In the genomic region with DNA sequence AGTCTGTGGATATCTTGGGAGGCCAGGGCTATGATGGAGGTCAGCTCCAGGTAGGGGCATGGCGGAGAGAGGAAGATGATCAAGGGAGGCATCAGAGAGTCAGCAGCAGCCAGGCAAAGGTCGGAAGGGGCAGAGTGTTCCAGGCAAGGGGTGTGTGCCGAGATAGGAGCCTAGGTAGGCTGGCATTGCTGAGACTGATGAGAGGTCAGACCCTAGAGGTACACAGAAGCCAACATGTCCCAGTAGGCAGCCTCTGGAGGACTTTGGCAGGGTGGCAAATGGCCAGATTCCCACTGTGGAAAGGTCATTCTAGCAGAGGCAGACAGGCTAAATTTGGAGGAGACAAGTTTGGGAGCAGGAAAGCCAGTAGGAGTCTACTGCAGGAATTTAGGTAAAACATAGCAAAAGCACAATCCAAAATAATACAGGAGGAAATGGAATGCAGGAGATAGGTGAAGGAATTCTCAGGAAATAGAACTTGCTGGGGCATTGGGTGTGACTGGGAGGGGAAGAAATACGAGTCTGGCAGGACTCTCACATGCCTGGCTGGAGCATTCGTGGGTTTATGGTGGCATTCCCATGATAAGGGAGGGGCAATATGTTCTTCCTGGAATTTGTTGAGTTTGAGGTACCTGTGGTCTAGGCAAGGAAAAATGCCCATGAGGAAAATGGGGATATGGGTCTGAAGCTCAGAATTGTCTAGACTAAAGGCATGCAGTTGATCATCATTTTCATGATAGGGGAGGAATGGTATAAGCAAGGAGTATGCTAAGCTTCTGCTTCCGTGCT, we compare ENCODE assay signal across 17 cellular contexts. TPM values are rescaled to one million over a fixed set of nuclear protein-coding genes. Genes with fewer than 3 reads are reported as not detected.
DNase-seq lines count a peak whose midpoint lies in the region; ATAC-seq, FAIRE-seq and TF ChIP-seq lines count a peak whose summit lies in the region.
"Had no signal": no experiment of that assay in that cellular context is flagged by ENCODE, and none has a peak within 500 bp of the region (broad histone marks: within the 10 kb centered on the region; RNA-seq: fewer than 3 reads in every experiment).

No MANE protein-coding gene starts in this region.

- no peaks in the 10 kb centered on the region for H3K9me3 ChIP-seq in colonic mucosa
- no peaks in the 10 kb centered on the region for H3K9me3 ChIP-seq in left ventricle myocardium inferior (replicated peaks)
- no peaks in the 10 kb centered on the region for H3K9me3 ChIP-seq in mucosa of descending colon
- H3K9me3 ChIP-seq in small intestine (ENCODE audit: control insufficient read depth, low read depth): no peaks in the 10 kb centered on the region
- H3K9me3 ChIP-seq: Caco-2, MG63 had no signal

- no peak for FAIRE-seq in small intestine (lab: Jason Lieb, UNC)
- FAIRE-seq: GM19239 had no signal

- H3K27me3 ChIP-seq in colonic mucosa: no peaks in the 10 kb centered on the region
- peaks cover 5% of the 10 kb centered on the region for H3K27me3 ChIP-seq in left ventricle myocardium inferior (ENCODE audit: low read depth)
- no peaks in the 10 kb centered on the region for H3K27me3 ChIP-seq in small intestine (ENCODE audit: control insufficient read depth in 2 of 2, insufficient read depth in 2 of 2, low read length in 2 of 2)
- H3K27me3 ChIP-seq: MG63 had no signal

- DNase-seq in colonic mucosa (peak; percentile 84), left ventricle myocardium inferior (peak; percentile 66), mucosa of descending colon (peak in 2 of 3 donors; percentile 68 to 77), small intestine (peak; percentile 97), NOMO-1 treated with DMSO at 0.1 percent for 48 hours (lab: John Stamatoyannopoulos, UW; ENCODE audit: unreplicated experiment) (no peak), HuH-7 (ENCODE audit: low spot score) (no peak)
- DNase-seq: AML-193, MG63, NCI-H1105, NCI-H187, NCI-H446, NCI-H748 treated with DMSO at 0.1 percent for 48 hours had no signal

- ATAC-seq in mucosa of descending colon (peak; percentile 82), HG03571 (IDR thresholded peaks at IDR 0.05; ENCODE audit: unreplicated experiment) (no peak)
- ATAC-seq: GM23338 had no signal

- TF ChIP-seq CTCF in colonic mucosa (IDR thresholded peaks at IDR 0.05): no peak
- TF ChIP-seq CTCF in left ventricle myocardium inferior (IDR thresholded peaks at IDR 0.05; ENCODE audit: borderline replicate concordance): no peak
- no peak for TF ChIP-seq CTCF in mucosa of descending colon (IDR thresholded peaks at IDR 0.05)

- no peak overlapping the region for H3K4me3 ChIP-seq in colonic mucosa
- H3K4me3 ChIP-seq in left ventricle myocardium inferior: no peak overlapping the region
- no peak overlapping the region for H3K4me3 ChIP-seq in mucosa of descending colon
- H3K4me3 ChIP-seq in small intestine (ENCODE audit: low read depth in 1 of 2, low read length in 2 of 2): no peak overlapping the region
- H3K4me3 ChIP-seq: GM23338, MG63 had no signal

- WGBS in small intestine, 3 donors: 17 to 51% (median 23%) methylated on average over 6 of the region's 6 CpGs

- intact Hi-C loops in colonic mucosa (cut with DNase I) (no loop called here), left ventricle myocardium inferior (cut with micrococcal nuclease) (no loop called here), mucosa of descending colon (cut with DNase I, micrococcal nuclease) (no loop called here)

- H3K36me3 ChIP-seq in colonic mucosa (no peaks in the 10 kb centered on the region), left ventricle myocardium inferior (no peaks in the 10 kb centered on the region), mucosa of descending colon (ENCODE audit: low read depth) (no peaks in the 10 kb centered on the region), small intestine (ENCODE audit: control insufficient read depth in 2 of 2, insufficient read depth in 2 of 2, low read length in 2 of 2) (no peaks in the 10 kb centered on the region)
- H3K36me3 ChIP-seq: MG63 had no signal

- H3K27ac ChIP-seq in colonic mucosa (peak overlapping the region; percentile 79), left ventricle myocardium inferior (replicated peaks) (peak overlapping the region; percentile 71), small intestine (ENCODE audit: low read depth in 1 of 2, low read length in 1 of 2) (peak overlapping the region; percentile 80 to 83)
- H3K27ac ChIP-seq: KMS-11 had no signal

- peaks cover 3% of the 10 kb centered on the region for H3K4me1 ChIP-seq in colonic mucosa
- H3K4me1 ChIP-seq in left ventricle myocardium inferior: peaks cover 43% of the 10 kb centered on the region
- peaks cover 20% of the 10 kb centered on the region for H3K4me1 ChIP-seq in mucosa of descending colon (ENCODE audit: low read depth)
- peaks cover 0 to 8% of the 10 kb centered on the region in 2 donors for H3K4me1 ChIP-seq in small intestine (ENCODE audit: control insufficient read depth in 2 of 2, insufficient read depth in 1 of 2, low read depth in 1 of 2, low read length in 1 of 2)

- H3K9ac ChIP-seq in colonic mucosa (ENCODE audit: low read depth in 2 of 2, low read length in 2 of 2): peak overlapping the region in 1 of 2 donors; percentile 22
- H3K9ac ChIP-seq: KMS-11 had no signal

RNA-seq across cellular contexts. Expression of a gene that starts 25.7 kb away (rescaled TPM):
- total RNA-seq in colonic mucosa (100 to 1,000 TPM; 130 to 170 TPM), left ventricle myocardium inferior (18.5 TPM), mucosa of descending colon (100 to 1,000 TPM; 178 to 282 (median 245) TPM)
- 100 to 1,000 TPM; 143 to 230 (median 227) TPM for polyA plus RNA-seq in small intestine
- total RNA-seq: GM23338 had no signal

RNA-seq across cellular contexts. Expression of a gene that starts 26.1 kb away (rescaled TPM):
- total RNA-seq in colonic mucosa (100 to 1,000 TPM; 308 to 353 TPM), left ventricle myocardium inferior (0.36 TPM), mucosa of descending colon (100 to 1,000 TPM; 249 to 756 (median 606) TPM)
- polyA plus RNA-seq in small intestine: 100 to 1,000 TPM in 2 of 3 donors, 10 to 100 TPM in 1; 72.7 to 190 (median 156) TPM
- total RNA-seq: GM23338 had no signal
- polyA plus RNA-seq: GM23338 had no signal

RNA-seq across cellular contexts. Expression of a gene that starts 26.1 kb away (rescaled TPM):
- total RNA-seq in colonic mucosa (100 to 1,000 TPM; 154 to 256 TPM), left ventricle myocardium inferior (34.0 TPM), mucosa of descending colon (100 to 1,000 TPM; 210 to 401 (median 338) TPM)
- 100 to 1,000 TPM; 152 to 218 (median 206) TPM for polyA plus RNA-seq in small intestine

Comparison
In these comparisons a context has a peak if more than half of its experiments do, and no peak if none do; other contexts are left out.
1. DNase-seq: peak in colonic mucosa (single experiment), left ventricle myocardium inferior (single experiment), mucosa of descending colon (2 of 3) and small intestine (single experiment); none in NOMO-1 treated with DMSO at 0.1 percent for 48 hours (single experiment) and HuH-7 (single experiment).
2. RNA of a gene that starts 26.1 kb away (total RNA-seq): 249 to 756 TPM in mucosa of descending colon and 308 to 353 TPM in colonic mucosa; 0.36 TPM in left ventricle myocardium inferior (single experiment); every median in the first group is over 100 times any median in the second.
3. Peak in every context shown above with its lines, with median percentiles within 50 percentile points of each other: H3K27ac ChIP-seq.